ENCODE assay signal across 34 cellular contexts in genomic region chr10:64234489-64234888, GRCh38.
"Had no signal": no experiment of that assay in that cellular context is flagged by ENCODE, and none has a peak within 500 bp of the region (broad histone marks: within the 10 kb centered on the region; RNA-seq: fewer than 3 reads in every experiment).

No MANE protein-coding gene starts in this region.

- FAIRE-seq: astrocyte, colon, TTC549 had no signal

- H3K4me3 ChIP-seq: adrenal gland, body of pancreas, breast epithelium had no signal

- H3K36me3 ChIP-seq: adrenal gland, brain microvascular endothelial cell, breast epithelium had no signal

- DNase-seq: activated B cell treated with CpG ODN at 0.5 μM for 24 hours; activated CD4-positive, alpha-beta memory T cell treated with anti-CD3 and anti-CD28 coated beads for 36 hours; activated CD4-positive, alpha-beta T cell treated with anti-CD3 and anti-CD28 coated beads for 4 hours; activated CD4-positive, alpha-beta T cell treated with anti-CD3 and anti-CD28 coated beads, Interleukin-2, amount 10 ng/mL, durations not matched to agents 24 days and 14 days; activated CD4-positive, alpha-beta T cell treated with anti-CD3 and anti-CD28 coated beads, Interleukin-2, amount 50 U/mL, for 1 hour; activated CD4-positive, alpha-beta T cell treated with anti-CD3 and anti-CD28 coated beads, Interleukin-2, amount 50 U/mL, for 4 hours; activated CD4-positive, CD25-positive, alpha-beta regulatory T cell treated with anti-CD3 and anti-CD28 coated beads, Interleukin-2, amount 50 U/mL, for 72 hours; activated CD8-positive, alpha-beta memory T cell treated with anti-CD3 and anti-CD28 coated beads, Interleukin-2, amount 50 U/mL, for 4 hours; activated CD8-positive, alpha-beta T cell treated with anti-CD3 and anti-CD28 coated beads for 36 hours; activated effector memory CD4-positive, alpha-beta T cell treated with anti-CD3 and anti-CD28 coated beads, Interleukin-2, amount 50 U/mL, for 16 hours; activated gamma-delta T cell treated with Interleukin-2 at 50 U/mL for 16 hours; activated naive CD4-positive, alpha-beta T cell; activated naive CD4-positive, alpha-beta T cell treated with anti-CD3 and anti-CD28 coated beads for 36 hours; activated naive CD4-positive, alpha-beta T cell treated with anti-CD3 and anti-CD28 coated beads, Interleukin-2, amount 50 U/mL, for 16 hours; activated naive CD8-positive, alpha-beta T cell treated with anti-CD3 and anti-CD28 coated beads for 36 hours; activated T-cell treated with anti-CD3 and anti-CD28 coated beads for 4 hours; activated T-cell treated with anti-CD3 and anti-CD28 coated beads, Interleukin-2, amount 50 U/mL, for 1 hour; activated T-cell treated with anti-CD3 and anti-CD28 coated beads, Interleukin-2, amount 50 U/mL, for 4 hours; activated T-cell treated with anti-CD3 and anti-CD28 coated beads, Interleukin-2, amount 50 U/mL, for 72 hours; adrenal gland; amniotic stem cell; aorta; body of pancreas; brain microvascular endothelial cell; central memory CD4-positive, alpha-beta T cell; T-helper 2 cell; T-helper 9 cell had no signal

- H3K27me3 ChIP-seq: adrenal gland, body of pancreas, brain microvascular endothelial cell, breast epithelium had no signal

- H3K9me3 ChIP-seq: adrenal gland, body of pancreas, breast epithelium had no signal

- H3K27ac ChIP-seq: adrenal gland, body of pancreas, brain microvascular endothelial cell, breast epithelium, VCaP had no signal

- ATAC-seq: activated CD8-positive, alpha-beta T cell treated with anti-CD3 and anti-CD28 coated beads for 36 hours; activated naive CD4-positive, alpha-beta T cell treated with anti-CD3 and anti-CD28 coated beads, Interleukin-2, amount 50 U/mL, for 72 hours; activated T-cell treated with anti-CD3 and anti-CD28 coated beads, Interleukin-2, amount 50 U/mL, for 4 hours; activated T-cell treated with anti-CD3 and anti-CD28 coated beads, Interleukin-2, amount 50 U/mL, for 72 hours; activated T-helper 17 cell treated with anti-CD3 and anti-CD28 coated beads, Interleukin-2, amount 50 U/mL, for 72 hours; body of pancreas had no signal

- H3K4me1 ChIP-seq: adrenal gland, body of pancreas, breast epithelium had no signal
